In the genomic region with DNA sequence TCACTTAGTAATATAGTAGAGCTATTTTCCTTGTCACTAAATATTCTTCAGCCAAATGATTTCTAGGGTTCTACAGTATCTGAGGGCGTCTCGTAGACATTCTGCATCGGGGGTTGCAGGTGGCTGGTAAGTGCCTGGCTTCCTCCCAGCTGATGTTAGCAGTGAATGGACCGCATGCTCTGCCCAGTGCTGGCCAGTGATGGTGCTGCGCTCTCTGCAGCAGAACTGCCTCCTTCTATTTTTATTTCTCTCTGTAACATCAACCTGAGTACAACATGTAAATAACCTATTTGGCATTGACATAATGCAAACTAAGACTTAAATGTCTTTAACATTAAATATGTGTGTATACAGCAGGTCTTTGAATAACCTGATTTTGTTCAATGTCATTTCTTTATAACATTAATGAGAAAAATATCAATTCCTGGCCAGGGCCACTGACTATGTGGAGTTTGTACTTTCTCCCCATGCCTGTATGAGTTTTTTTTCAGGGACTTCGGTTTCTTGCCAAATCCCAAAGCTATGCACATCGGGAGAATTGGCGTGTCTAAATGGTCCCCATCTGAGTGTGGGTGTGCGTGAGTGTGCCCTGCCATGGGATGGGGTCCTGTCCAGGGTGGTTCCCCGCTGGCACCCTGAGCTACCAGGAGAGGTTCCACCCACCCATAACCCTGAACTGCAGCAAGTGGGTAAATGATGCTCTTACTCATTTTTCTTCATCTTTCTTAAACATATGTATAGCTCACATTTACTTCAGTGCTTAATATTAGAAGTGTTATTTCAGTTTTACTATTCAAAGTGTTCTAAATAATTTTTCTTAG, we compare ENCODE assay signal across 1 cellular context.
TF ChIP-seq lines count a peak whose summit lies in the region.

No MANE protein-coding gene starts in this region.

TF ChIP-seq in HepG2, 621 proteins besides CTCF, POLR2A, EP300 and RAD21 (continued from another document):
- TF ChIP-seq ZNF10 (CRISPR knock-in tag; IDR thresholded peaks at IDR 0.05; ENCODE audit: borderline replicate concordance, low read depth), result no peak
- TF ChIP-seq SPEN (CRISPR knock-in tag; IDR thresholded peaks at IDR 0.05; ENCODE audit: low read depth), result no peak
- no peak for TF ChIP-seq ZNF362 (CRISPR knock-in tag; IDR thresholded peaks at IDR 0.05; ENCODE audit: borderline replicate concordance)
- TF ChIP-seq SP4 (CRISPR knock-in tag; IDR thresholded peaks at IDR 0.05), result no peak
- TF ChIP-seq CSRNP1 (CRISPR knock-in tag; IDR thresholded peaks at IDR 0.05), result no peak
- TF ChIP-seq IKZF4 (CRISPR knock-in tag; IDR thresholded peaks at IDR 0.05; ENCODE audit: borderline replicate concordance, low read depth, not compliant biosample characterization), result no peak
- no peak for TF ChIP-seq ARNT2 (CRISPR knock-in tag; IDR thresholded peaks at IDR 0.05; ENCODE audit: low read depth)
- TF ChIP-seq ZNF256 (CRISPR knock-in tag; conservative IDR thresholded peaks at IDR 0.05), result no peak
- no peak for TF ChIP-seq ZFP37 (CRISPR knock-in tag; IDR thresholded peaks at IDR 0.05; ENCODE audit: borderline replicate concordance)
- TF ChIP-seq KIAA2018 (CRISPR knock-in tag; IDR thresholded peaks at IDR 0.05; ENCODE audit: borderline replicate concordance), result no peak
- TF ChIP-seq ZNF530 (CRISPR knock-in tag; IDR thresholded peaks at IDR 0.05; ENCODE audit: low read depth), result no peak
- no peak for TF ChIP-seq KAT2B (IDR thresholded peaks at IDR 0.05; ENCODE audit: borderline replicate concordance, low read depth, low read length)
- no peak for TF ChIP-seq MXI1 (IDR thresholded peaks at IDR 0.05; ENCODE audit: borderline replicate concordance, low read depth, low read length)
- no peak for TF ChIP-seq ZNF292 (CRISPR knock-in tag; IDR thresholded peaks at IDR 0.05; ENCODE audit: borderline replicate concordance, low read depth)
- no peak for TF ChIP-seq MZF1 (CRISPR knock-in tag; IDR thresholded peaks at IDR 0.05; ENCODE audit: borderline replicate concordance)
- no peak for TF ChIP-seq KDM2A (CRISPR knock-in tag; IDR thresholded peaks at IDR 0.05; ENCODE audit: borderline replicate concordance, low read depth)
